Comparison of ENCODE assay signal across 9 cellular contexts in genomic region chr14:50823051-50823762, GRCh38. TPM values are rescaled to one million over a fixed set of nuclear protein-coding genes. Genes with fewer than 3 reads are reported as not detected.
DNase-seq lines count a peak whose midpoint lies in the region; ATAC-seq lines count a peak whose summit lies in the region.
"Had no signal": no experiment of that assay in that cellular context is flagged by ENCODE, and none has a peak within 500 bp of the region (broad histone marks: within the 10 kb centered on the region; RNA-seq: fewer than 3 reads in every experiment).

No MANE protein-coding gene starts in this region.

- no peaks in the 10 kb centered on the region for H3K9me3 Mint-ChIP-seq in naive thymus-derived CD8-positive, alpha-beta T cell

- no peaks in the 10 kb centered on the region for H3K27me3 Mint-ChIP-seq in naive thymus-derived CD8-positive, alpha-beta T cell

- peak overlapping the region; percentile 87 to 97 (median 95) for H3K27ac Mint-ChIP-seq in naive thymus-derived CD8-positive, alpha-beta T cell

- peaks cover 56 to 97% (median 90%) of the 10 kb centered on the region in 4 donors for H3K4me1 Mint-ChIP-seq in naive thymus-derived CD8-positive, alpha-beta T cell

- POLR2A ChIA-PET in naive thymus-derived CD8-positive, alpha-beta T cell (lab: Charles Lee): interaction anchor here (0.6 to 5.6 kb wide), 8 partner anchors 7 to 61 kb away, joined by 3 to 63 read pairs (median 11); partner anchors contain the start of gene NIN

- peaks cover 0 to 34% (median 9%) of the 10 kb centered on the region in 3 donors for H3K36me3 Mint-ChIP-seq in naive thymus-derived CD8-positive, alpha-beta T cell

- DNase-seq in activated naive CD4-positive, alpha-beta T cell treated with anti-CD3 and anti-CD28 coated beads, Interleukin-2, amount 50 U/mL, for 16 hours: peak; percentile 32
- peak in 1 of 10 donors; percentile 23 for DNase-seq in naive thymus-derived CD8-positive, alpha-beta T cell
- DNase-seq in NCI-H82 (lab: John Stamatoyannopoulos, UW) (no peak), RPMI8226 (no peak), SW 1271 (lab: John Stamatoyannopoulos, UW) (no peak), HuH-7 (ENCODE audit: low spot score) (no peak)

- ATAC-seq in GM19328 (IDR thresholded peaks at IDR 0.05; ENCODE audit: unreplicated experiment) (peak; percentile 7), HG02981 (IDR thresholded peaks at IDR 0.05; ENCODE audit: unreplicated experiment) (peak; percentile 4)
- peak; percentile 7 to 21 for ATAC-seq in naive thymus-derived CD8-positive, alpha-beta T cell

- peak overlapping the region; percentile 62 to 87 (median 84) for H3K4me3 Mint-ChIP-seq in naive thymus-derived CD8-positive, alpha-beta T cell

RNA-seq across cellular contexts. Expression of gene NIN, which starts 7.8 kb away (rescaled TPM):
- 100 to 1,000 TPM; 124 to 137 TPM for total RNA-seq in naive thymus-derived CD8-positive, alpha-beta T cell
- 10 to 100 TPM; 37.1 to 60.2 (median 42.7) TPM for polyA plus RNA-seq in naive thymus-derived CD8-positive, alpha-beta T cell

RNA-seq across cellular contexts. Expression of gene ABHD12B, which starts 48.6 kb away (rescaled TPM):
- total RNA-seq in naive thymus-derived CD8-positive, alpha-beta T cell: not detected
- polyA plus RNA-seq in naive thymus-derived CD8-positive, alpha-beta T cell: not detected
- total RNA-seq: endothelial cell of umbilical vein had no signal
- polyA plus RNA-seq: endothelial cell of umbilical vein had no signal
